14 cellular contexts compared by ENCODE assay signal in the genomic region with DNA sequence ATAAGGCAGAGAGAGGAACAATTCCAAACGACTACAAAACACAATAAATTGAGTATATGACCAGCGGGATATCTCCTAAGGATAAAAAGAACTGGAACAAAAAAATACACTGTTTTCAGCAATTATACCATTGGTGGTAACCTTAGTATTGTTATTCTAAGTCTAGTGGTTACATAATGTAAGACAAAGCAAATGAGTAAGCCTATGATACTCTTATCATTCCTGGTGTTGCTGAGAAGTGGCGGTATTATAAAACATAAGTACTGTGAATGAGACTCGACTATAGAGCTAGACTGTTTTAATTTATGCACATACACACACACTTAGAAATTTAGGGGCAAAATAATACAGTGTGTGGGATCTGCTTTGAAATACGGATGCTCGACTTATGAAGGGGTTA.
A peak's percentile ranks its signal among the peaks of the same experiment; 100 is the strongest.
DNase-seq lines count a peak whose midpoint lies in the region; ATAC-seq and TF ChIP-seq lines count a peak whose summit lies in the region.
"Had no signal": no experiment of that assay in that cellular context is flagged by ENCODE, and none has a peak within 500 bp of the region (broad histone marks: within the 10 kb centered on the region; RNA-seq: fewer than 3 reads in every experiment).

No MANE protein-coding gene starts in this region.

- H3K4me1 Mint-ChIP-seq in activated T-cell treated with anti-CD3 and anti-CD28 coated beads, Interleukin-2, amount 50 U/mL, for 4 hours (ENCODE audit: low read depth), result peaks cover 76% of the 10 kb centered on the region
- H3K4me1 Mint-ChIP-seq in activated naive CD8-positive, alpha-beta T cell treated with anti-CD3 and anti-CD28 coated beads, Interleukin-2, amount 50 U/mL, for 24 hours, result peaks cover 76% of the 10 kb centered on the region
- H3K4me1 Mint-ChIP-seq in nephron progenitor cell, result peaks cover 5% of the 10 kb centered on the region

- no peak overlapping the region for H4K5ac ChIP-seq in mesendoderm (ENCODE audit: low read length)

- intact Hi-C loops in aorta (cut with DNase I), result no loop called here

- no peak overlapping the region for H2BK5ac ChIP-seq in mesendoderm (ENCODE audit: low read length)

- no peak overlapping the region for H3K27ac ChIP-seq in aorta (ENCODE audit: low read depth in 1 of 2, low read length in 2 of 2)
- no peak overlapping the region for H3K27ac ChIP-seq in mesendoderm (ENCODE audit: low read depth, low read length)

- peaks cover 13% of the 10 kb centered on the region for H3K36me3 Mint-ChIP-seq in activated T-cell treated with anti-CD3 and anti-CD28 coated beads, Interleukin-2, amount 50 U/mL, for 4 hours (ENCODE audit: insufficient read depth)
- H3K36me3 Mint-ChIP-seq in activated naive CD8-positive, alpha-beta T cell treated with anti-CD3 and anti-CD28 coated beads, Interleukin-2, amount 50 U/mL, for 24 hours (ENCODE audit: low read depth), result peaks cover 17% of the 10 kb centered on the region
- peaks cover 42% of the 10 kb centered on the region for H3K36me3 Mint-ChIP-seq in nephron progenitor cell (ENCODE audit: low read depth)

- H2BK15ac ChIP-seq in mesendoderm (replicated peaks; ENCODE audit: low read depth), result no peak overlapping the region

- peaks cover 68% of the 10 kb centered on the region for H3K79me2 ChIP-seq in mesendoderm (ENCODE audit: control insufficient read depth, insufficient read depth, low read length)

- no peak overlapping the region for H3K56ac ChIP-seq in mesendoderm (ENCODE audit: low read length)

- no peak overlapping the region for H3K4me3 Mint-ChIP-seq in activated T-cell treated with anti-CD3 and anti-CD28 coated beads, Interleukin-2, amount 50 U/mL, for 4 hours
- H3K4me3 Mint-ChIP-seq in activated naive CD8-positive, alpha-beta T cell treated with anti-CD3 and anti-CD28 coated beads, Interleukin-2, amount 50 U/mL, for 24 hours, result peak overlapping the region; percentile 32
- H3K4me3 Mint-ChIP-seq in nephron progenitor cell, result no peak overlapping the region

- H2AK5ac ChIP-seq in mesendoderm (ENCODE audit: low read length), result no peak overlapping the region

- no peaks in the 10 kb centered on the region for H3K9me3 ChIP-seq in aorta (ENCODE audit: control insufficient read depth, low read length)
- H3K9me3 ChIP-seq: Peyer's patch had no signal

- H3K18ac ChIP-seq in mesendoderm (ENCODE audit: low read length), result no peak overlapping the region

- H3K27me3 Mint-ChIP-seq in activated T-cell treated with anti-CD3 and anti-CD28 coated beads, Interleukin-2, amount 50 U/mL, for 4 hours (ENCODE audit: low read depth), result no peaks in the 10 kb centered on the region
- no peaks in the 10 kb centered on the region for H3K27me3 Mint-ChIP-seq in activated naive CD8-positive, alpha-beta T cell treated with anti-CD3 and anti-CD28 coated beads, Interleukin-2, amount 50 U/mL, for 24 hours
- H3K27me3 Mint-ChIP-seq in nephron progenitor cell (ENCODE audit: low read depth, poor library complexity), result no peaks in the 10 kb centered on the region

- H4K8ac ChIP-seq in mesendoderm (ENCODE audit: low read depth, low read length), result no peak overlapping the region

- no peak overlapping the region for H3K4me2 ChIP-seq in mesendoderm (ENCODE audit: low read length)

- no peak for TF ChIP-seq CTCF in nephron progenitor cell (IDR thresholded peaks at IDR 0.05)

- peak; percentile 38 to 39 for ATAC-seq in activated T-cell treated with anti-CD3 and anti-CD28 coated beads, Interleukin-2, amount 50 U/mL, for 4 hours
- peak; percentile 37 for ATAC-seq in activated naive CD8-positive, alpha-beta T cell treated with anti-CD3 and anti-CD28 coated beads, Interleukin-2, amount 50 U/mL, for 24 hours
- no peak for ATAC-seq in HG03025 (IDR thresholded peaks at IDR 0.05; ENCODE audit: low FRiP score, unreplicated experiment)
- no peak for ATAC-seq in aorta (ENCODE audit: low FRiP score)

- H3K79me1 ChIP-seq in mesendoderm (ENCODE audit: low read length), result no peaks in the 10 kb centered on the region

- H3K36me3 ChIP-seq in aorta (ENCODE audit: control insufficient read depth in 1 of 2, insufficient read depth in 2 of 2, low read length in 1 of 2) (no peaks in the 10 kb centered on the region), mesendoderm (ENCODE audit: control insufficient read depth, insufficient read depth, low read length) (no peaks in the 10 kb centered on the region)
- H3K36me3 ChIP-seq: heart left ventricle, Peyer's patch had no signal

- H3K4ac ChIP-seq in mesendoderm (ENCODE audit: low read depth, low read length), result no peak overlapping the region

- peaks cover 2 to 3% of the 10 kb centered on the region in 2 donors for H3K4me1 ChIP-seq in aorta (ENCODE audit: control insufficient read depth in 1 of 2, insufficient read depth in 2 of 2, low read length in 2 of 2)
- peaks cover 4% of the 10 kb centered on the region for H3K4me1 ChIP-seq in mesendoderm (ENCODE audit: control insufficient read depth, low read depth, low read length)

- WGBS in aorta, 2 donors, result 66 to 76% methylated on average over 6 of the region's 6 CpGs
- WGBS in mesendoderm (ENCODE audit: extremely low coverage, insufficient coverage, low lambda C conversion rate), result no CpG with 5 or more reads among the region's 6 CpGs

- no peak for DNase-seq in activated T-cell treated with anti-CD3 and anti-CD28 coated beads, Interleukin-2, amount 50 U/mL, for 4 hours
- no peak for DNase-seq in activated T-cell treated with anti-CD3 and anti-CD28 coated beads, Interleukin-2, amount 50 U/mL, for 1 hour
- DNase-seq in LHCN-M2 (ENCODE audit: low read depth) (peak; percentile 25), nephron progenitor cell (no peak), aorta (no peak), mesendoderm (no peak)
- no peak for DNase-seq in activated naive CD8-positive, alpha-beta T cell treated with anti-CD3 and anti-CD28 coated beads, Interleukin-2, amount 50 U/mL, for 24 hours
- DNase-seq: activated CD4-positive, alpha-beta T cell treated with anti-CD3 and anti-CD28 coated beads, Interleukin-2, amount 50 U/mL, for 1 hour; heart left ventricle; IMR-90; NCI-H1417 treated with DMSO at 0.1 percent for 48 hours; NCI-H524 treated with DMSO at 0.1 percent for 48 hours; Peyer's patch had no signal

- no peak overlapping the region for H3K9ac ChIP-seq in mesendoderm (ENCODE audit: low read length)

- H3K9me3 Mint-ChIP-seq in activated T-cell treated with anti-CD3 and anti-CD28 coated beads, Interleukin-2, amount 50 U/mL, for 4 hours, result peaks cover 2% of the 10 kb centered on the region
- H3K9me3 Mint-ChIP-seq in activated naive CD8-positive, alpha-beta T cell treated with anti-CD3 and anti-CD28 coated beads, Interleukin-2, amount 50 U/mL, for 24 hours, result peaks cover 6% of the 10 kb centered on the region
- peaks cover 18% of the 10 kb centered on the region for H3K9me3 Mint-ChIP-seq in nephron progenitor cell

- peak overlapping the region; percentile 57 for H3K27ac Mint-ChIP-seq in activated naive CD8-positive, alpha-beta T cell treated with anti-CD3 and anti-CD28 coated beads, Interleukin-2, amount 50 U/mL, for 24 hours
- peak overlapping the region; percentile 6 for H3K27ac Mint-ChIP-seq in nephron progenitor cell

- no peak overlapping the region for H3K23ac ChIP-seq in mesendoderm (ENCODE audit: low read length)

- H2BK120ac ChIP-seq in mesendoderm (ENCODE audit: low read depth, low read length), result no peak overlapping the region

- H3K27me3 ChIP-seq in aorta (ENCODE audit: control insufficient read depth in 1 of 2, insufficient read depth in 2 of 2, low read length in 1 of 2), result no peaks in the 10 kb centered on the region
- H3K27me3 ChIP-seq in mesendoderm (ENCODE audit: insufficient read depth, low read length, poor library complexity), result no peaks in the 10 kb centered on the region
- H3K27me3 ChIP-seq: heart left ventricle, Peyer's patch had no signal

- H3K4me3 ChIP-seq in aorta (ENCODE audit: low read length in 2 of 2), result no peak overlapping the region
- no peak overlapping the region for H3K4me3 ChIP-seq in mesendoderm (ENCODE audit: low read length)
- H3K4me3 ChIP-seq: heart left ventricle, Peyer's patch had no signal

Comparison
In these comparisons a context has a peak if more than half of its experiments do, and no peak if none do; other contexts are left out.
1. ATAC-seq: peak in activated T-cell treated with anti-CD3 and anti-CD28 coated beads, Interleukin-2, amount 50 U/mL, for 4 hours (2 of 2) and activated naive CD8-positive, alpha-beta T cell treated with anti-CD3 and anti-CD28 coated beads, Interleukin-2, amount 50 U/mL, for 24 hours (single experiment); none in HG03025 (single experiment) and aorta (single experiment).